In the genomic region with DNA sequence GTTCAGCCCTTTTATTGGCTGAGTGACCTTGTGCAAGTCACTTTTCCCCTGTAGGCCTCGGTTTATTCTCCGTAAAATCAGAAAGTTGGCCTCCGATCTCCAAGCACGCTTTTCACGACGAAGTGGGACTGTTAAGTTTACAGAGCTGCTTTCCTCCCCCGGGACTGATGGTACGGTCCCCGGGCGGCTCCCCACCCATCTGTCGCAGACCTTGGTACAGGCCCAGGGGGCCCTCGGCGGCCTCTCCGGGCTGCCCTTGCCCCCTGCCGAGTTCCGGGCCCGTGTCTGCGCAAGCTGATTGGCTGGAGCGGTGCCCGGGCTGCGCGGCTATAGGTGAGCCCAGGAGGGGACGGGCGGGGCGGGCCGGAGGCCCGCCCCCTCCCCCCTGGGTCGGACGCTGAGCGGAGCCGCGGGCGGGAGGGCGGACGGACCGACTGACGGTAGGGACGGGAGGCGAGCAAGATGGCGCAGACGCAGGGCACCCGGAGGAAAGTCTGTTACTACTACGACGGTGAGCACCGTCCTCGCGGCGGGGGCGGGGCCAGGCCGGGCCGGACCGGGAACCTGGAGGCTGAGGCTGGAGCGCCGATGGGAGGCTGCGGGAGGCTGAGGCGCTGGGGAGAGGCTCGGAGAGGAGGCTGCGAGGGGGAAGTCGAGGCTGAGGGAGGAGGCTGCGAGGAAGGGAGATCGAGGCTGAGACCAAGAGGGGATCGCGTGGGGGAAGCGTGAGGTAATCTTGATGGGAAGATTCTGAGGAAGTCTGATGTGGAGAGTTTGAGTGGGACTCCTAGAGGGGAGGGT, we compare ENCODE assay signal across 8 cellular contexts. TPM values are rescaled to one million over a fixed set of nuclear protein-coding genes. Genes with fewer than 3 reads are reported as not detected.
A peak's percentile ranks its signal among the peaks of the same experiment; 100 is the strongest.
DNase-seq lines count a peak whose midpoint lies in the region; ATAC-seq and TF ChIP-seq lines count a peak whose summit lies in the region.

A gene (plus strand): TSS at position 376 of the 801 bp plus-strand sequence. CDS start 87 bp downstream, at position 463.

- H3K9me3 Mint-ChIP-seq in naive thymus-derived CD4-positive, alpha-beta T cell, result peaks cover 0 to 5% (median 0%) of the 10 kb centered on the region in 11 donors
- H3K9me3 Mint-ChIP-seq in stimulated activated memory B cell treated with anti-CD40 and anti-IgM and Interleukin-4, amounts not matched to agents 10 μg/mL and 1 μg/mL and 100 μg/mL, for 72 hours, result no peaks in the 10 kb centered on the region

- CTCF ChIA-PET in naive thymus-derived CD4-positive, alpha-beta T cell (lab: Charles Lee), result interaction anchor here (0.6 to 3.9 kb wide), 10 partner anchors 11 to 76 kb away, joined by 3 to 24 read pairs (median 3); no protein-coding TSS in a partner anchor

- peak within 1 kb of the TSS; percentile 99 for H3K4me2 ChIP-seq in fibroblast of lung (ENCODE audit: extremely low read depth, insufficient read depth, low read length)

- TF ChIP-seq CTCF in LNCaP clone FGC (IDR thresholded peaks at IDR 0.05; ENCODE audit: control insufficient read depth, extremely low read depth, insufficient read depth) (no peak), fibroblast of lung (conservative IDR thresholded peaks at IDR 0.05 in 1 of 2, IDR thresholded peaks at IDR 0.05 in 1 of 2; ENCODE audit: low read depth in 1 of 2, low read length in 2 of 2) (no peak)

- peak within 1 kb of the TSS; percentile 72 for H3K9ac ChIP-seq in fibroblast of lung (ENCODE audit: insufficient read depth, low read length)

- peaks cover 1% of the 10 kb centered on the region for H3K36me3 ChIP-seq in fibroblast of lung (ENCODE audit: control insufficient read depth, insufficient read depth, low read length)
- peaks cover 0 to 11% (median 0%) of the 10 kb centered on the region in 3 experiments for H3K36me3 ChIP-seq in naive thymus-derived CD4-positive, alpha-beta T cell (ENCODE audit: control insufficient read depth in 2 of 3, insufficient read depth in 3 of 3, low read length in 3 of 3)

- peak within 1 kb of the TSS; percentile 93 for H2AFZ ChIP-seq in fibroblast of lung (ENCODE audit: low read length)

- H3K4me1 ChIP-seq in fibroblast of lung (ENCODE audit: control insufficient read depth, extremely low read depth, insufficient read depth, low read length), result no peaks in the 10 kb centered on the region
- peaks cover 38 to 46% of the 10 kb centered on the region in 2 donors for H3K4me1 ChIP-seq in naive thymus-derived CD4-positive, alpha-beta T cell (ENCODE audit: control insufficient read depth in 2 of 2, insufficient read depth in 2 of 2, low read length in 2 of 2)

- peaks cover 35% of the 10 kb centered on the region for H3K79me2 ChIP-seq in fibroblast of lung (ENCODE audit: control insufficient read depth, insufficient read depth, low read length)

- H3K27ac ChIP-seq in fibroblast of lung (ENCODE audit: insufficient read depth, low read length), result peak within 1 kb of the TSS; percentile 76
- H3K27ac ChIP-seq in naive thymus-derived CD4-positive, alpha-beta T cell (ENCODE audit: low read depth, low read length), result peak within 1 kb of the TSS; percentile 88

- peak within 1 kb of the TSS; percentile 94 to 100 (median 98) for H3K4me3 Mint-ChIP-seq in naive thymus-derived CD4-positive, alpha-beta T cell
- peak within 1 kb of the TSS; percentile 94 for H3K4me3 Mint-ChIP-seq in stimulated activated memory B cell treated with anti-CD40 and anti-IgM and Interleukin-4, amounts not matched to agents 10 μg/mL and 1 μg/mL and 100 μg/mL, for 72 hours

- H3K27me3 ChIP-seq in fibroblast of lung (ENCODE audit: control insufficient read depth, insufficient read depth, low read length), result no peaks in the 10 kb centered on the region
- H3K27me3 ChIP-seq in naive thymus-derived CD4-positive, alpha-beta T cell (ENCODE audit: control insufficient read depth in 2 of 2, insufficient read depth in 2 of 2, low read length in 2 of 2), result no peaks in the 10 kb centered on the region

- no peaks in the 10 kb centered on the region for H3K9me3 ChIP-seq in fibroblast of lung (ENCODE audit: control insufficient read depth, insufficient read depth, low read depth, low read length)
- H3K9me3 ChIP-seq in naive thymus-derived CD4-positive, alpha-beta T cell (ENCODE audit: control insufficient read depth in 2 of 3, low read length in 3 of 3), result no peaks in the 10 kb centered on the region

- peak within 1 kb of the TSS; percentile 94 to 99 (median 98) for H3K27ac Mint-ChIP-seq in naive thymus-derived CD4-positive, alpha-beta T cell
- peak within 1 kb of the TSS; percentile 95 for H3K27ac Mint-ChIP-seq in stimulated activated memory B cell treated with anti-CD40 and anti-IgM and Interleukin-4, amounts not matched to agents 10 μg/mL and 1 μg/mL and 100 μg/mL, for 72 hours

- H3K27me3 Mint-ChIP-seq in naive thymus-derived CD4-positive, alpha-beta T cell, result no peaks in the 10 kb centered on the region
- no peaks in the 10 kb centered on the region for H3K27me3 Mint-ChIP-seq in stimulated activated memory B cell treated with anti-CD40 and anti-IgM and Interleukin-4, amounts not matched to agents 10 μg/mL and 1 μg/mL and 100 μg/mL, for 72 hours

- no peaks in the 10 kb centered on the region for H4K20me1 ChIP-seq in fibroblast of lung (ENCODE audit: control insufficient read depth, extremely low read depth, insufficient read depth, low read length)

- intact Hi-C loops in naive thymus-derived CD4-positive, alpha-beta T cell (cut with micrococcal nuclease), result loop anchor here (1.0 to 5.0 kb wide), 17 partner anchors 19 to 359 kb away; a partner anchor contains a TSS

- DNase-seq in EH (ENCODE audit: low read depth), result peak; percentile 96
- peak; percentile 79 for DNase-seq in GOT3 (lab: John Stamatoyannopoulos, UW)
- DNase-seq in LNCaP clone FGC (ENCODE audit: low read depth), result peak; percentile 91
- DNase-seq in RPMI8226, result peak; percentile 100
- DNase-seq in activated T-helper 1 cell treated with anti-CD3 and anti-CD28 coated beads, Interleukin-2, amount 50 U/mL, for 16 hours (ENCODE audit: low read depth in 1 of 2, low spot score in 1 of 2), result peak; percentile 92 to 97
- DNase-seq in fibroblast of lung (ENCODE audit: low read depth in 2 of 2), result peak; percentile 90 to 95
- peak; percentile 91 to 97 (median 94) for DNase-seq in naive thymus-derived CD4-positive, alpha-beta T cell

- ATAC-seq in naive thymus-derived CD4-positive, alpha-beta T cell, result peak; percentile 98
- peak; percentile 100 for ATAC-seq in stimulated activated memory B cell treated with anti-CD40 and anti-IgM and Interleukin-4, amounts not matched to agents 10 μg/mL and 1 μg/mL and 100 μg/mL, for 72 hours

- POLR2A ChIA-PET in naive thymus-derived CD4-positive, alpha-beta T cell (lab: Charles Lee), result interaction anchor here (0.6 to 7.7 kb wide), 30 partner anchors 9 to 359 kb away, joined by 3 to 155 read pairs (median 6); a partner anchor contains a TSS

- peaks cover 37 to 67% (median 48%) of the 10 kb centered on the region in 7 donors for H3K4me1 Mint-ChIP-seq in naive thymus-derived CD4-positive, alpha-beta T cell
- H3K4me1 Mint-ChIP-seq in stimulated activated memory B cell treated with anti-CD40 and anti-IgM and Interleukin-4, amounts not matched to agents 10 μg/mL and 1 μg/mL and 100 μg/mL, for 72 hours, result peaks cover 47% of the 10 kb centered on the region

- H3K36me3 Mint-ChIP-seq in naive thymus-derived CD4-positive, alpha-beta T cell, result peaks cover 0 to 22% (median 8%) of the 10 kb centered on the region in 5 donors
- H3K36me3 Mint-ChIP-seq in stimulated activated memory B cell treated with anti-CD40 and anti-IgM and Interleukin-4, amounts not matched to agents 10 μg/mL and 1 μg/mL and 100 μg/mL, for 72 hours, result peaks cover 28% of the 10 kb centered on the region

- H3K4me3 ChIP-seq in LNCaP clone FGC (ENCODE audit: low read depth, low read length) (peak within 1 kb of the TSS; percentile 92), fibroblast of lung (replicated peaks in 1 of 4; ENCODE audit: control extremely low read depth in 1 of 4, insufficient read depth in 1 of 4, low read depth in 3 of 4, low read length in 4 of 4) (peak within 1 kb of the TSS; percentile 69 to 94 (median 88))
- peak within 1 kb of the TSS; percentile 92 for H3K4me3 ChIP-seq in naive thymus-derived CD4-positive, alpha-beta T cell (ENCODE audit: low read length)

RNA-seq across cellular contexts. Expression of the gene that starts here (rescaled TPM):
- total RNA-seq in fibroblast of lung, result 86.3 and 100 TPM in 2 replicates
- 143 and 159 TPM in 2 replicates for polyA plus RNA-seq in fibroblast of lung
- 139 and 157 TPM in 2 replicates for polyA plus RNA-seq in fibroblast of lung (2012)
- 72.1 and 76.9 TPM in 2 replicates for polyA minus RNA-seq in fibroblast of lung (ENCODE audit: low replicate concordance)
- 100 to 1,000 TPM in 4 of 5 experiments, 10 to 100 TPM in 1; 81.8 to 205 (median 174) TPM for total RNA-seq in naive thymus-derived CD4-positive, alpha-beta T cell
- 100 to 1,000 TPM; 170 to 209 TPM for polyA plus RNA-seq in naive thymus-derived CD4-positive, alpha-beta T cell

Comparison
In these comparisons a context has a peak if more than half of its experiments do, and no peak if none do; other contexts are left out.
1. Peak in every context shown above with its lines: DNase-seq, ATAC-seq, H3K4me3 ChIP-seq and H3K27ac ChIP-seq.